In genomic region chr13:78326608-78327007, GRCh38 we compare ENCODE assay signal across 21 cellular contexts.
DNase-seq lines count a peak whose midpoint lies in the region; ATAC-seq and TF ChIP-seq lines count a peak whose summit lies in the region.
"Had no signal": no experiment of that assay in that cellular context is flagged by ENCODE, and none has a peak within 500 bp of the region (broad histone marks: within the 10 kb centered on the region; RNA-seq: fewer than 3 reads in every experiment).

No MANE protein-coding gene starts in this region.

- H3K79me2 ChIP-seq in osteoblast (ENCODE audit: insufficient read depth, low read length) = no peaks in the 10 kb centered on the region

- DNase-seq in A673 (ENCODE audit: low spot score) = peak; percentile 18
- DNase-seq in ELR (ENCODE audit: low read depth) = peak; percentile 43
- peak; percentile 35 for DNase-seq in NCI-H1436 (lab: John Stamatoyannopoulos, UW)
- peak; percentile 2 for DNase-seq in dermis blood vessel endothelial cell
- DNase-seq in right lobe of liver = no peak
- DNase-seq in osteoblast (ENCODE audit: insufficient read length, low spot score, missing footprints) = no peak
- no peak for DNase-seq in NCI-H2107 (lab: John Stamatoyannopoulos, UW)
- no peak for DNase-seq in stomach
- DNase-seq: activated CD4-positive, alpha-beta T cell treated with anti-CD3 and anti-CD28 coated beads, Interleukin-2, amount 50 U/mL, for 48 hours; activated naive CD8-positive, alpha-beta T cell treated with anti-CD3 and anti-CD28 coated beads, Interleukin-2, amount 10 ng/mL, durations not matched to agents 7 days and 5 days; activated T-cell treated with anti-CD3 and anti-CD28 coated beads, Interleukin-2, amount 50 U/mL, for 4 hours; brain microvascular endothelial cell; heart right ventricle; NCI-H69; ovary; stimulated activated CD4-positive, alpha-beta T cell treated with anti-CD3 and anti-CD28 coated beads, Interleukin-4, amount 100 ng/mL, for 1 hour; T-helper 1 cell had no signal

- CTCF ChIA-PET in A673 (lab: Charles Lee) = no interaction called here

- no TSS peak for BruUV-seq in A673 (replicated peaks; lab: Mats Ljungman, UMichigan)

- intact Hi-C loops in A673 (cut with micrococcal nuclease; ENCODE audit: unreplicated experiment) = no loop called here
- intact Hi-C loops in right lobe of liver (cut with DNase I) = no loop called here
- intact Hi-C loops in stomach (cut with DNase I; ENCODE audit: low total_unique reads) = no loop called here

- no peak for TF ChIP-seq CTCF in A673 (conservative IDR thresholded peaks at IDR 0.05; ENCODE audit: low read depth, low read length)
- no peak for TF ChIP-seq CTCF in right lobe of liver (IDR thresholded peaks at IDR 0.05)
- no peak for TF ChIP-seq CTCF in osteoblast (IDR thresholded peaks at IDR 0.05; ENCODE audit: extremely low read depth, low read depth, low read length)
- TF ChIP-seq CTCF in stomach (IDR thresholded peaks at IDR 0.05) = no peak

- H3K4me1 ChIP-seq in A673 (ENCODE audit: insufficient read depth, low read length, poor library complexity, severe bottlenecking) (no peaks in the 10 kb centered on the region), right lobe of liver (no peaks in the 10 kb centered on the region), osteoblast (ENCODE audit: insufficient read depth, low read length) (no peaks in the 10 kb centered on the region), stomach (no peaks in the 10 kb centered on the region)
- H3K4me1 ChIP-seq: heart right ventricle, suprapubic skin had no signal

- H3K27me3 ChIP-seq in A673 (replicated peaks; ENCODE audit: insufficient read depth, low read depth, low read length, poor library complexity) (peaks cover 4% of the 10 kb centered on the region), right lobe of liver (no peaks in the 10 kb centered on the region), osteoblast (ENCODE audit: insufficient read depth, low read length) (no peaks in the 10 kb centered on the region), stomach (no peaks in the 10 kb centered on the region)
- H3K27me3 ChIP-seq: brain microvascular endothelial cell, heart right ventricle, ovary, suprapubic skin had no signal

- no peak for TF ChIP-seq POLR2A in right lobe of liver (IDR thresholded peaks at IDR 0.05)
- no peak for TF ChIP-seq POLR2A in stomach (IDR thresholded peaks at IDR 0.05)

- no peaks in the 10 kb centered on the region for H4K20me1 ChIP-seq in osteoblast (ENCODE audit: insufficient read depth, low read length)

- POLR2A ChIA-PET in A673 (lab: Charles Lee; ENCODE audit: low non-redundant PET) = no interaction called here

- no peak overlapping the region for H3K27ac ChIP-seq in A673 (ENCODE audit: low read depth, low read length, poor library complexity, severe bottlenecking)
- no peak overlapping the region for H3K27ac ChIP-seq in right lobe of liver
- no peak overlapping the region for H3K27ac ChIP-seq in osteoblast (ENCODE audit: low read depth, low read length)
- no peak overlapping the region for H3K27ac ChIP-seq in stomach
- H3K27ac ChIP-seq: brain microvascular endothelial cell, heart right ventricle, ovary, suprapubic skin, VCaP had no signal

- no peaks in the 10 kb centered on the region for H3K9me3 ChIP-seq in A673 (ENCODE audit: low read depth, low read length, poor library complexity, severe bottlenecking)
- no peaks in the 10 kb centered on the region for H3K9me3 ChIP-seq in right lobe of liver
- no peaks in the 10 kb centered on the region for H3K9me3 ChIP-seq in osteoblast (ENCODE audit: low read depth, low read length)
- H3K9me3 ChIP-seq in stomach = no peaks in the 10 kb centered on the region
- H3K9me3 ChIP-seq: heart right ventricle, ovary, suprapubic skin had no signal

- H3K36me3 ChIP-seq in A673 (ENCODE audit: insufficient read depth, low read length, poor library complexity, severe bottlenecking) (no peaks in the 10 kb centered on the region), right lobe of liver (no peaks in the 10 kb centered on the region), osteoblast (ENCODE audit: insufficient read depth, low read length) (no peaks in the 10 kb centered on the region), stomach (no peaks in the 10 kb centered on the region)
- H3K36me3 ChIP-seq: brain microvascular endothelial cell, heart right ventricle, ovary, suprapubic skin had no signal

- H3K4me2 ChIP-seq in osteoblast (ENCODE audit: insufficient read depth, low read length) = no peak overlapping the region

- TF ChIP-seq EP300 in stomach (IDR thresholded peaks at IDR 0.05) = no peak

- H2AFZ ChIP-seq in osteoblast (ENCODE audit: low read length) = no peak overlapping the region

- no peak overlapping the region for H3K4me3 ChIP-seq in A673 (ENCODE audit: low read depth, low read length, poor library complexity, severe bottlenecking)
- no peak overlapping the region for H3K4me3 ChIP-seq in right lobe of liver
- no peak overlapping the region for H3K4me3 ChIP-seq in osteoblast (ENCODE audit: insufficient read depth, low read length)
- H3K4me3 ChIP-seq in stomach = no peak overlapping the region
- H3K4me3 ChIP-seq: heart right ventricle, lung, ovary, suprapubic skin had no signal

- no peak for ATAC-seq in right lobe of liver
- ATAC-seq: activated T-cell treated with anti-CD3 and anti-CD28 coated beads, Interleukin-2, amount 50 U/mL, for 4 hours; esophagus mucosa; heart right ventricle had no signal

- WGBS in right lobe of liver (ENCODE audit: insufficient coverage, low coverage, low lambda C conversion rate, missing lambda C conversion rate) = 60% methylated on average over 1 of the region's 1 CpG
- 43 to 65% (median 60%) methylated on average over 1 of the region's 1 CpG for WGBS in stomach, 5 donors

Comparison
In these comparisons a context has a peak if more than half of its experiments do, and no peak if none do; other contexts are left out.
1. DNase-seq: peak in A673 (single experiment), ELR (single experiment), NCI-H1436 (single experiment) and dermis blood vessel endothelial cell (single experiment); none in right lobe of liver (0 of 3), osteoblast (single experiment), NCI-H2107 (single experiment) and stomach (single experiment).